15 cellular contexts compared by ENCODE assay signal in genomic region chr2:16620590-16620989, GRCh38. TPM values are rescaled to one million over a fixed set of nuclear protein-coding genes. Genes with fewer than 3 reads are reported as not detected.
DNase-seq lines count a peak whose midpoint lies in the region; ATAC-seq, FAIRE-seq and TF ChIP-seq lines count a peak whose summit lies in the region.
"Had no signal": no experiment of that assay in that cellular context is flagged by ENCODE, and none has a peak within 500 bp of the region (broad histone marks: within the 10 kb centered on the region; RNA-seq: fewer than 3 reads in every experiment).

No MANE protein-coding gene starts in this region.

- no peaks in the 10 kb centered on the region for H3K9me3 Mint-ChIP-seq in osteocyte (ENCODE audit: unreplicated experiment)

- peaks cover 29 to 63% (median 52%) of the 10 kb centered on the region in 11 experiments for H3K36me3 ChIP-seq in BLaER1 treated with 17β-estradiol and CSF1 and Interleukin-3, amounts not matched to agents 10 nM and 100 nM
- H3K36me3 ChIP-seq in RWPE2 (ENCODE audit: low read depth) (no peaks in the 10 kb centered on the region), keratinocyte (ENCODE audit: control insufficient read depth in 2 of 2, extremely low read depth in 1 of 2, insufficient read depth in 2 of 2, low read length in 2 of 2) (no peaks in the 10 kb centered on the region), trophoblast cell (ENCODE audit: control insufficient read depth in 1 of 2, insufficient read depth in 2 of 2, low read length in 2 of 2) (peaks cover 7 to 8% of the 10 kb centered on the region in 2 experiments)
- H3K36me3 ChIP-seq: BE2C, HAP-1, SJSA1 had no signal

- H3K79me1 ChIP-seq in trophoblast cell (ENCODE audit: low read length) = peaks cover 35% of the 10 kb centered on the region

- peak overlapping the region in 10 of 11 experiments; percentile 1 to 99 (median 96); a peak in 12 of 22 replicates for H3K27ac ChIP-seq in BLaER1 treated with 17β-estradiol and CSF1 and Interleukin-3, amounts not matched to agents 10 nM and 100 nM
- H3K27ac ChIP-seq in RWPE2 (ENCODE audit: poor library complexity, severe bottlenecking) (no peak overlapping the region), keratinocyte (ENCODE audit: control insufficient read depth, insufficient read depth, low read length) (no peak overlapping the region), trophoblast cell (ENCODE audit: low read depth, low read length) (peak overlapping the region; percentile 79), substantia nigra (ENCODE audit: low read depth, low read length, poor library complexity, severe bottlenecking) (no peak overlapping the region)
- H3K27ac ChIP-seq: SJSA1 had no signal

- no peak overlapping the region for H3K18ac ChIP-seq in trophoblast cell (ENCODE audit: low read length)

- dilution Hi-C loops in keratinocyte (cut with MboI; ENCODE audit: extremely low pct_ligation_motif_present, low sequenced_read_pairs) = no loop called here

- no peak overlapping the region for H3K14ac ChIP-seq in trophoblast cell (ENCODE audit: low read length)

- H3K27me3 Mint-ChIP-seq in osteocyte (ENCODE audit: unreplicated experiment) = peaks cover 10% of the 10 kb centered on the region

- no peak overlapping the region for H3K27ac Mint-ChIP-seq in osteocyte (ENCODE audit: unreplicated experiment)

- DNase-seq in RWPE2 (ENCODE audit: low spot score) (no peak), keratinocyte (ENCODE audit: low read depth, low spot score) (no peak), trophoblast cell (peak; percentile 97 to 99), substantia nigra (lab: John Stamatoyannopoulos, UW) (no peak), osteocyte (ENCODE audit: extremely low spot score, unreplicated experiment) (no peak), G401 (ENCODE audit: low spot score) (no peak), DMS153 (lab: John Stamatoyannopoulos, UW) (no peak)
- DNase-seq: BE2C, Kasumi-1, NCI-H1417, NCI-H1930, NCI-H510A had no signal

- H4K12ac ChIP-seq in trophoblast cell (ENCODE audit: low read depth, low read length) = no peak overlapping the region

- no peak overlapping the region for H3K9ac ChIP-seq in BLaER1 treated with 17β-estradiol and CSF1 and Interleukin-3, amounts not matched to agents 10 nM and 100 nM
- H3K9ac ChIP-seq in keratinocyte (ENCODE audit: control insufficient read depth, extremely low read depth, insufficient read depth, low read length) = no peak overlapping the region
- H3K9ac ChIP-seq in trophoblast cell (ENCODE audit: low read length) = no peak overlapping the region

- no peaks in the 10 kb centered on the region for H3K36me3 Mint-ChIP-seq in osteocyte (ENCODE audit: unreplicated experiment)

- H4K8ac ChIP-seq in trophoblast cell (ENCODE audit: low read depth, low read length) = peak overlapping the region; percentile 54

- H2BK120ac ChIP-seq in trophoblast cell (ENCODE audit: insufficient read depth, low read length, poor library complexity) = no peak overlapping the region

- no peak overlapping the region for H3K4ac ChIP-seq in trophoblast cell (ENCODE audit: low read depth, low read length)

- H2AK5ac ChIP-seq in trophoblast cell (ENCODE audit: low read length) = no peak overlapping the region

- H2BK5ac ChIP-seq in trophoblast cell (ENCODE audit: low read depth, low read length, poor library complexity) = peak overlapping the region; percentile 5

- no peak overlapping the region for H3K23ac ChIP-seq in trophoblast cell (ENCODE audit: low read length)

- peaks cover 21% of the 10 kb centered on the region for H3K4me1 Mint-ChIP-seq in osteocyte (ENCODE audit: unreplicated experiment)

- FAIRE-seq in keratinocyte (lab: Jason Lieb, UNC) = no peak

- H4K20me1 ChIP-seq in BLaER1 treated with 17β-estradiol and CSF1 and Interleukin-3, amounts not matched to agents 10 nM and 100 nM = no peaks in the 10 kb centered on the region; a peak in 1 of 22 replicates
- no peaks in the 10 kb centered on the region for H4K20me1 ChIP-seq in keratinocyte (ENCODE audit: control insufficient read depth, extremely low read depth, insufficient read depth, low read length)

- no peak overlapping the region for H3K4me3 Mint-ChIP-seq in osteocyte (ENCODE audit: unreplicated experiment)

- in situ Hi-C loops in G401 (cut with HindIII; ENCODE audit: low sequenced_read_pairs) = no loop called here

- H3K9me1 ChIP-seq in keratinocyte (ENCODE audit: control insufficient read depth, extremely low read depth, insufficient read depth, low read length) = no peaks in the 10 kb centered on the region

- H3K27me3 ChIP-seq in BLaER1 treated with 17β-estradiol and CSF1 and Interleukin-3, amounts not matched to agents 10 nM and 100 nM = no peaks in the 10 kb centered on the region
- no peaks in the 10 kb centered on the region for H3K27me3 ChIP-seq in RWPE2 (ENCODE audit: insufficient read depth, poor library complexity, severe bottlenecking)
- H3K27me3 ChIP-seq in keratinocyte (ENCODE audit: control insufficient read depth, extremely low read depth, insufficient read depth, low read length) = no peaks in the 10 kb centered on the region
- H3K27me3 ChIP-seq in trophoblast cell (ENCODE audit: insufficient read depth, low read length) = no peaks in the 10 kb centered on the region
- H3K27me3 ChIP-seq: BE2C, SJSA1 had no signal

- no peak overlapping the region; a peak in 1 of 20 replicates for H3K4me3 ChIP-seq in BLaER1 treated with 17β-estradiol and CSF1 and Interleukin-3, amounts not matched to agents 10 nM and 100 nM
- no peak overlapping the region for H3K4me3 ChIP-seq in RWPE2 (ENCODE audit: severe bottlenecking)
- no peak overlapping the region for H3K4me3 ChIP-seq in keratinocyte (ENCODE audit: control insufficient read depth in 2 of 3, extremely low read depth in 1 of 3, insufficient read depth in 2 of 3, low read depth in 1 of 3, low read length in 3 of 3)
- H3K4me3 ChIP-seq in trophoblast cell (ENCODE audit: low read depth, low read length) = no peak overlapping the region
- H3K4me3 ChIP-seq: HAP-1, SJSA1 had no signal

- H3K79me2 ChIP-seq in keratinocyte (ENCODE audit: control insufficient read depth, insufficient read depth, low read length) (no peaks in the 10 kb centered on the region), trophoblast cell (ENCODE audit: control insufficient read depth, insufficient read depth, low read length, poor library complexity) (peaks cover 3% of the 10 kb centered on the region)

- H3K9me3 ChIP-seq in BLaER1 treated with 17β-estradiol and CSF1 and Interleukin-3, amounts not matched to agents 10 nM and 100 nM (replicated peaks in 1 of 11) = no peaks in the 10 kb centered on the region
- H3K9me3 ChIP-seq in RWPE2 (ENCODE audit: severe bottlenecking) = no peaks in the 10 kb centered on the region
- no peaks in the 10 kb centered on the region for H3K9me3 ChIP-seq in keratinocyte (ENCODE audit: control insufficient read depth, low read depth, low read length)
- no peaks in the 10 kb centered on the region for H3K9me3 ChIP-seq in trophoblast cell (ENCODE audit: insufficient read depth, low read depth, low read length)
- H3K9me3 ChIP-seq: BE2C, HAP-1, SJSA1 had no signal

- no CpG with 5 or more reads among the region's 2 CpGs for WGBS in trophoblast cell (ENCODE audit: extremely low coverage, insufficient coverage, insufficient read length)

- H2AFZ ChIP-seq in keratinocyte (ENCODE audit: control insufficient read depth, low read length) (no peak overlapping the region), trophoblast cell (ENCODE audit: insufficient read depth, low read length, poor library complexity) (no peak overlapping the region)

- H3K4me2 ChIP-seq in BLaER1 treated with 17β-estradiol and CSF1 and Interleukin-3, amounts not matched to agents 10 nM and 100 nM = peak overlapping the region; percentile 88 to 99 (median 95)
- no peak overlapping the region for H3K4me2 ChIP-seq in keratinocyte (ENCODE audit: control insufficient read depth, extremely low read depth, insufficient read depth, low read depth, low read length)
- H3K4me2 ChIP-seq in trophoblast cell (ENCODE audit: low read length) = peak overlapping the region; percentile 26

- no peak overlapping the region for H2BK12ac ChIP-seq in trophoblast cell (ENCODE audit: low read length)

- peak overlapping the region; percentile 36 for H4K91ac ChIP-seq in trophoblast cell (ENCODE audit: low read depth, low read length)

- TF ChIP-seq CTCF in RWPE2 (IDR thresholded peaks at IDR 0.05; ENCODE audit: poor library complexity, severe bottlenecking) = no peak
- peak in 2 of 3 experiments; percentile 16 to 21 for TF ChIP-seq CTCF in keratinocyte (optimal IDR thresholded peaks at IDR 0.05 in 1 of 3, IDR thresholded peaks at IDR 0.05 in 1 of 3, conservative IDR thresholded peaks at IDR 0.05 in 1 of 3; ENCODE audit: extremely low read depth in 1 of 3, insufficient read depth in 2 of 3, low read length in 3 of 3)
- TF ChIP-seq CTCF in osteocyte (IDR thresholded peaks at IDR 0.05) = no peak

- H3K4me1 ChIP-seq in BLaER1 treated with 17β-estradiol and CSF1 and Interleukin-3, amounts not matched to agents 10 nM and 100 nM = peaks cover 72 to 98% (median 80%) of the 10 kb centered on the region in 10 experiments
- no peaks in the 10 kb centered on the region for H3K4me1 ChIP-seq in RWPE2 (ENCODE audit: insufficient read depth, poor library complexity, severe bottlenecking)
- peaks cover 7% of the 10 kb centered on the region for H3K4me1 ChIP-seq in keratinocyte (ENCODE audit: control insufficient read depth, extremely low read depth, insufficient read depth, low read length)
- H3K4me1 ChIP-seq in trophoblast cell (ENCODE audit: control insufficient read depth in 1 of 2, insufficient read depth in 2 of 2, low read length in 2 of 2) = peaks cover 27 to 33% of the 10 kb centered on the region in 2 experiments
- H3K4me1 ChIP-seq: BE2C, HAP-1, SJSA1 had no signal

- peak; percentile 49; the same call in 2 of the 3 replicates for ATAC-seq in RWPE2 (ENCODE audit: low read depth)

RNA-seq across cellular contexts. Expression of gene CYRIA, which starts 45.0 kb away (rescaled TPM):
- 0.69 to 1.4 TPM (median 0.79 TPM) in 3 replicates for polyA plus RNA-seq in keratinocyte
- 4.4 TPM for polyA plus RNA-seq in keratinocyte (2011; ENCODE audit: low read depth)
- polyA plus RNA-seq in keratinocyte (2011; cell fraction: cytosol; rRNA removed) = 1.1 and 1.9 TPM in 2 replicates
- polyA plus RNA-seq in keratinocyte (2011; cell fraction: nucleus; rRNA removed) = 2.3 TPM in 2 replicates
- 0.17 and 3.2 TPM in 2 replicates for polyA plus RNA-seq in keratinocyte (2012; ENCODE audit: low replicate concordance)
- polyA minus RNA-seq in keratinocyte = 0.58 to 0.63 TPM in 2 of 3 replicates, not detected in the other
- polyA minus RNA-seq in keratinocyte (2011; cell fraction: cytosol; rRNA and poly(A)+ RNA removed) = 0.58 TPM
- 1.6 and 2.4 TPM in 2 replicates for polyA minus RNA-seq in keratinocyte (2011; cell fraction: nucleus; rRNA and poly(A)+ RNA removed)
- polyA plus RNA-seq in trophoblast cell (2013) = 98.2 and 109 TPM in 2 replicates
- 2.8 TPM in 2 replicates for total RNA-seq in osteocyte
- total RNA-seq in G401 (2014; rRNA removed; shearing (Covaris generic)) = not detected in 2 replicates

Comparison
In these comparisons a context has a peak if more than half of its experiments do, and no peak if none do; other contexts are left out.
1. H3K27ac ChIP-seq: peak in BLaER1 treated with 17β-estradiol and CSF1 and Interleukin-3, amounts not matched to agents 10 nM and 100 nM (10 of 11) and trophoblast cell (single experiment); none in RWPE2 (single experiment), keratinocyte (single experiment) and substantia nigra (single experiment).
2. DNase-seq: peak in trophoblast cell (2 of 2); none in RWPE2 (single experiment), keratinocyte (single experiment), substantia nigra (0 of 49), osteocyte (single experiment), G401 (single experiment) and DMS153 (single experiment).
3. CTCF ChIP-seq: peak in keratinocyte (2 of 3); none in RWPE2 (single experiment) and osteocyte (single experiment).